ENCODE assay signal across 1 cellular context in genomic region chr13:54033323-54033861, GRCh38.
TF ChIP-seq lines count a peak whose summit lies in the region.

No MANE protein-coding gene starts in this region.

TF ChIP-seq in GM23338, 12 proteins besides CTCF, POLR2A, EP300 and RAD21 (continued from another document):
- TF ChIP-seq ZNF462 (CRISPR knock-in tag; IDR thresholded peaks at IDR 0.05): no peak
- no peak for TF ChIP-seq ETS1 (IDR thresholded peaks at IDR 0.05)
- TF ChIP-seq REST (IDR thresholded peaks at IDR 0.05; ENCODE audit: unreplicated experiment): no peak
- TF ChIP-seq POLR2AphosphoS5 (IDR thresholded peaks at IDR 0.05; ENCODE audit: low read depth): no peak
- no peak for TF ChIP-seq NANOG (IDR thresholded peaks at IDR 0.05; ENCODE audit: borderline replicate concordance)
- no peak for TF ChIP-seq EZH2 (IDR thresholded peaks at IDR 0.05; ENCODE audit: low read depth, unreplicated experiment)
- no peak for TF ChIP-seq EZH2phosphoT487 (IDR thresholded peaks at IDR 0.05; ENCODE audit: unreplicated experiment)
- TF ChIP-seq ZNF114 (CRISPR knock-in tag; IDR thresholded peaks at IDR 0.05): no peak
- no peak for TF ChIP-seq ZNF331 (CRISPR knock-in tag; IDR thresholded peaks at IDR 0.05; ENCODE audit: low read depth)
TF ChIP-seq in GM23338: peak in this region for 0.
